ENCODE assay signal across 1 cellular context in the genomic region with DNA sequence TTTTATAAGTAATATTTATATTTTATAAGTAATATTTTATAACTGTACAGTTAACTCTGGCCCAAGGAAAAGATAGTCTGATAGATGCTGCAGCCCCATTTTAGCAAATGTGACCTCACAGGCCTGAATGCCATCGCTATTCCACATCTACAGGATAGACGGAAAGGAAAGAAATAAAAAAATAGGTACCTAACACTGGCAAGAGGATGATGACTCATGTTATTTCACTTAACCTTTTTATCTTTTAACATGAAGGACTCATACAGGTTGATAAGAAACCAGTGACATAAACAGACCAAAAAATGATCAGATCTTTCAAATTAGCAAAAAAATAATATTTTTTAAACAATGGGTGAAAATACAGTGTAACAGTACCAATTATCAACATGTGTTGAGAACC.
A peak's percentile ranks its signal among the peaks of the same experiment; 100 is the strongest.
TF ChIP-seq lines count a peak whose summit lies in the region.

No MANE protein-coding gene starts in this region.

TF ChIP-seq in K562, 482 proteins besides CTCF, POLR2A, EP300 and RAD21:
- no peak for TF ChIP-seq TFAM (CRISPR knock-in tag; conservative IDR thresholded peaks at IDR 0.05)
- peak; percentile 24; the same call in 1 of the 2 replicates for TF ChIP-seq MAFG (tag; conservative IDR thresholded peaks at IDR 0.05)
- peak; percentile 48; the same call in 1 of the 2 replicates for TF ChIP-seq C11orf30 (IDR thresholded peaks at IDR 0.05; ENCODE audit: low read depth)
- TF ChIP-seq, protein P1, sequence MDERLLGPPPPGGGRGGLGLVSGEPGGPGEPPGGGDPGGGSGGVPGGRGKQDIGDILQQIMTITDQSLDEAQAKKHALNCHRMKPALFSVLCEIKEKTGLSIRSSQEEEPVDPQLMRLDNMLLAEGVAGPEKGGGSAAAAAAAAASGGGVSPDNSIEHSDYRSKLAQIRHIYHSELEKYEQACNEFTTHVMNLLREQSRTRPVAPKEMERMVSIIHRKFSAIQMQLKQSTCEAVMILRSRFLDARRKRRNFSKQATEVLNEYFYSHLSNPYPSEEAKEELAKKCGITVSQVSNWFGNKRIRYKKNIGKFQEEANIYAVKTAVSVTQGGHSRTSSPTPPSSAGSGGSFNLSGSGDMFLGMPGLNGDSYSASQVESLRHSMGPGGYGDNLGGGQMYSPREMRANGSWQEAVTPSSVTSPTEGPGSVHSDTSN (CRISPR knock-in tag; IDR thresholded peaks at IDR 0.05; ENCODE audit: low read depth) = no peak
- TF ChIP-seq, protein P1 (tag; conservative IDR thresholded peaks at IDR 0.05; ENCODE audit: low read depth) = no peak
- TF ChIP-seq ELF2 (CRISPR knock-in tag; IDR thresholded peaks at IDR 0.05) = no peak
- TF ChIP-seq SAFB2 (IDR thresholded peaks at IDR 0.05; ENCODE audit: borderline replicate concordance, low read depth, low read length, severe bottlenecking) = no peak
- no peak for TF ChIP-seq HNRNPH1 (optimal IDR thresholded peaks at IDR 0.05; ENCODE audit: low read depth, low read length)
- TF ChIP-seq, protein P2, sequence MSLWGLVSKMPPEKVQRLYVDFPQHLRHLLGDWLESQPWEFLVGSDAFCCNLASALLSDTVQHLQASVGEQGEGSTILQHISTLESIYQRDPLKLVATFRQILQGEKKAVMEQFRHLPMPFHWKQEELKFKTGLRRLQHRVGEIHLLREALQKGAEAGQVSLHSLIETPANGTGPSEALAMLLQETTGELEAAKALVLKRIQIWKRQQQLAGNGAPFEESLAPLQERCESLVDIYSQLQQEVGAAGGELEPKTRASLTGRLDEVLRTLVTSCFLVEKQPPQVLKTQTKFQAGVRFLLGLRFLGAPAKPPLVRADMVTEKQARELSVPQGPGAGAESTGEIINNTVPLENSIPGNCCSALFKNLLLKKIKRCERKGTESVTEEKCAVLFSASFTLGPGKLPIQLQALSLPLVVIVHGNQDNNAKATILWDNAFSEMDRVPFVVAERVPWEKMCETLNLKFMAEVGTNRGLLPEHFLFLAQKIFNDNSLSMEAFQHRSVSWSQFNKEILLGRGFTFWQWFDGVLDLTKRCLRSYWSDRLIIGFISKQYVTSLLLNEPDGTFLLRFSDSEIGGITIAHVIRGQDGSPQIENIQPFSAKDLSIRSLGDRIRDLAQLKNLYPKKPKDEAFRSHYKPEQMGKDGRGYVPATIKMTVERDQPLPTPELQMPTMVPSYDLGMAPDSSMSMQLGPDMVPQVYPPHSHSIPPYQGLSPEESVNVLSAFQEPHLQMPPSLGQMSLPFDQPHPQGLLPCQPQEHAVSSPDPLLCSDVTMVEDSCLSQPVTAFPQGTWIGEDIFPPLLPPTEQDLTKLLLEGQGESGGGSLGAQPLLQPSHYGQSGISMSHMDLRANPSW (CRISPR knock-in tag; IDR thresholded peaks at IDR 0.05) = no peak
- TF ChIP-seq JUND (IDR thresholded peaks at IDR 0.05; ENCODE audit: borderline replicate concordance, low read depth, low read length) = peak; percentile 21; the same call in 1 of the 2 replicates
- peak; percentile 50; the same call in 1 of the 3 replicates for TF ChIP-seq JUND (tag; IDR thresholded peaks at IDR 0.05; ENCODE audit: borderline replicate concordance, low read depth, low read length)
- TF ChIP-seq RAD51 (IDR thresholded peaks at IDR 0.05; ENCODE audit: borderline replicate concordance, low read depth) = no peak
- TF ChIP-seq ARID1B (IDR thresholded peaks at IDR 0.05) = 0 out of 2 replicates have a peak, but pooled peaks have one; percentile 14
- peak; percentile 46 for TF ChIP-seq ZNF316 (IDR thresholded peaks at IDR 0.05)
- TF ChIP-seq, protein P3, sequence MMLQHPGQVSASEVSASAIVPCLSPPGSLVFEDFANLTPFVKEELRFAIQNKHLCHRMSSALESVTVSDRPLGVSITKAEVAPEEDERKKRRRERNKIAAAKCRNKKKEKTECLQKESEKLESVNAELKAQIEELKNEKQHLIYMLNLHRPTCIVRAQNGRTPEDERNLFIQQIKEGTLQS (IDR thresholded peaks at IDR 0.05) = peak; percentile 55; the same call in 1 of the 2 replicates
- TF ChIP-seq, protein P3 (CRISPR knock-in tag; conservative IDR thresholded peaks at IDR 0.05) = no peak
- TF ChIP-seq ZNF212 (CRISPR knock-in tag; IDR thresholded peaks at IDR 0.05) = no peak
- TF ChIP-seq CSDE1 (IDR thresholded peaks at IDR 0.05) = no peak
